Comparison of ENCODE assay signal across 1 cellular context in genomic region chr10:31100176-31100575, GRCh38.
TF ChIP-seq lines count a peak whose summit lies in the region.

No MANE protein-coding gene starts in this region.

TF ChIP-seq in IMR-90, 13 proteins besides CTCF, POLR2A, EP300 and RAD21:
- TF ChIP-seq ELK1 (IDR thresholded peaks at IDR 0.05; ENCODE audit: borderline replicate concordance, low read depth, low read length), result no peak
- TF ChIP-seq BHLHE40 (IDR thresholded peaks at IDR 0.05; ENCODE audit: low read depth, low read length), result no peak
- no peak for TF ChIP-seq MAFK (IDR thresholded peaks at IDR 0.05; ENCODE audit: low read depth, low read length)
- TF ChIP-seq FOS (IDR thresholded peaks at IDR 0.05; ENCODE audit: low read depth, low read length), result no peak
- no peak for TF ChIP-seq MAZ (IDR thresholded peaks at IDR 0.05; ENCODE audit: borderline replicate concordance, low read depth, low read length)
- TF ChIP-seq RCOR1 (IDR thresholded peaks at IDR 0.05; ENCODE audit: insufficient replicate concordance, low read length), result no peak
- TF ChIP-seq NFE2L2 (IDR thresholded peaks at IDR 0.05; ENCODE audit: low read depth, low read length), result no peak
- TF ChIP-seq RFX5 (IDR thresholded peaks at IDR 0.05; ENCODE audit: low read depth, low read length), result no peak
- no peak for TF ChIP-seq SMC3 (IDR thresholded peaks at IDR 0.05; ENCODE audit: low read depth, low read length)
- TF ChIP-seq USF2 (IDR thresholded peaks at IDR 0.05; ENCODE audit: low read depth, low read length), result no peak
- TF ChIP-seq CEBPB (IDR thresholded peaks at IDR 0.05; ENCODE audit: low read depth, low read length), result no peak
- no peak for TF ChIP-seq MXI1 (IDR thresholded peaks at IDR 0.05; ENCODE audit: borderline replicate concordance, low read depth, low read length)
- TF ChIP-seq CHD1 (IDR thresholded peaks at IDR 0.05; ENCODE audit: low read depth, low read length), result no peak
